ENCODE assay signal across 35 cellular contexts in the genomic region with DNA sequence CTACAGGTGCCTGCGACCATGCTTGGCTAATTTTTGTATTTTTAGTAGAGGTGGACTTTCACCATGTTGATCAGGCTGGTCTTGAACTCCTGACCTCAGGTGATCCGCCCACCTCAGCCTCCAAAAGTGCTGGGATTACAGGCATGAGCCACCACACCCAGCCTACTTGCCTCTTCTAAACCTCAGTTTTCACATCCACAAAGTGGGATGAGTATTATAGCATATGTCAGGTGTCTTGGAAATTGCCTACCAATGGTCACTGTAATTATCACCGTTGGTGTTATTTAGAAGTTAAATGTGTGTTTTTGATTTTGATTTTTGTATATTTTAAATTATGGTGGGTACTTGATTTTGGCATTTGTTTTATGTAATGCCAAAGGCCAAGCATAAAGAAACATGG. TPM values are rescaled to one million over a fixed set of nuclear protein-coding genes. Genes with fewer than 3 reads are reported as not detected.
"Had no signal": no experiment of that assay in that cellular context is flagged by ENCODE, and none has a peak within 500 bp of the region (broad histone marks: within the 10 kb centered on the region; RNA-seq: fewer than 3 reads in every experiment).

No MANE protein-coding gene starts in this region.

- ATAC-seq: activated CD8-positive, alpha-beta T cell treated with anti-CD3 and anti-CD28 coated beads for 36 hours; activated naive CD4-positive, alpha-beta T cell treated with anti-CD3 and anti-CD28 coated beads, Interleukin-2, amount 50 U/mL, for 72 hours; activated T-cell treated with anti-CD3 and anti-CD28 coated beads, Interleukin-2, amount 50 U/mL, for 4 hours; activated T-cell treated with anti-CD3 and anti-CD28 coated beads, Interleukin-2, amount 50 U/mL, for 72 hours; activated T-helper 17 cell treated with anti-CD3 and anti-CD28 coated beads, Interleukin-2, amount 50 U/mL, for 72 hours; body of pancreas had no signal

- H3K27me3 ChIP-seq: adrenal gland, body of pancreas, brain microvascular endothelial cell, breast epithelium had no signal

- H3K9me3 ChIP-seq: adrenal gland, body of pancreas, breast epithelium had no signal

- H3K4me3 ChIP-seq: adrenal gland, body of pancreas, breast epithelium had no signal

- FAIRE-seq: astrocyte, TTC549 had no signal

- H3K36me3 ChIP-seq: adrenal gland, brain microvascular endothelial cell, breast epithelium had no signal

- DNase-seq: activated B cell treated with CpG ODN at 0.5 μM for 24 hours; activated CD4-positive, alpha-beta memory T cell treated with anti-CD3 and anti-CD28 coated beads for 36 hours; activated CD4-positive, alpha-beta T cell treated with anti-CD3 and anti-CD28 coated beads for 4 hours; activated CD4-positive, alpha-beta T cell treated with anti-CD3 and anti-CD28 coated beads, Interleukin-2, amount 10 ng/mL, durations not matched to agents 24 days and 14 days; activated CD4-positive, alpha-beta T cell treated with anti-CD3 and anti-CD28 coated beads, Interleukin-2, amount 50 U/mL, for 1 hour; activated CD4-positive, alpha-beta T cell treated with anti-CD3 and anti-CD28 coated beads, Interleukin-2, amount 50 U/mL, for 4 hours; activated CD4-positive, CD25-positive, alpha-beta regulatory T cell treated with anti-CD3 and anti-CD28 coated beads, Interleukin-2, amount 50 U/mL, for 72 hours; activated CD8-positive, alpha-beta memory T cell treated with anti-CD3 and anti-CD28 coated beads, Interleukin-2, amount 50 U/mL, for 4 hours; activated CD8-positive, alpha-beta T cell treated with anti-CD3 and anti-CD28 coated beads for 36 hours; activated effector memory CD4-positive, alpha-beta T cell treated with anti-CD3 and anti-CD28 coated beads, Interleukin-2, amount 50 U/mL, for 16 hours; activated gamma-delta T cell treated with Interleukin-2 at 50 U/mL for 16 hours; activated naive CD4-positive, alpha-beta T cell; activated naive CD4-positive, alpha-beta T cell treated with anti-CD3 and anti-CD28 coated beads for 36 hours; activated naive CD4-positive, alpha-beta T cell treated with anti-CD3 and anti-CD28 coated beads, Interleukin-2, amount 50 U/mL, for 16 hours; activated naive CD8-positive, alpha-beta T cell treated with anti-CD3 and anti-CD28 coated beads for 36 hours; activated T-cell treated with anti-CD3 and anti-CD28 coated beads for 4 hours; activated T-cell treated with anti-CD3 and anti-CD28 coated beads, Interleukin-2, amount 50 U/mL, for 1 hour; activated T-cell treated with anti-CD3 and anti-CD28 coated beads, Interleukin-2, amount 50 U/mL, for 4 hours; activated T-cell treated with anti-CD3 and anti-CD28 coated beads, Interleukin-2, amount 50 U/mL, for 72 hours; adrenal gland; amniotic stem cell; aorta; body of pancreas; brain microvascular endothelial cell; central memory CD4-positive, alpha-beta T cell; T-helper 1 cell; T-helper 2 cell; T-helper 9 cell had no signal

- H3K27ac ChIP-seq: adrenal gland, brain microvascular endothelial cell, breast epithelium had no signal

RNA-seq across cellular contexts. Expression of a gene that starts 36.7 kb away (rescaled TPM):
- total RNA-seq: activated B cell treated with CpG ODN at 0.5 μM for 24 hours; activated CD4-positive, alpha-beta T cell treated with anti-CD3 and anti-CD28 coated beads, Interleukin-2, amount 10 ng/mL, durations not matched to agents 24 days and 14 days; activated CD8-positive, alpha-beta memory T cell treated with anti-CD3 and anti-CD28 coated beads for 36 hours; activated CD8-positive, alpha-beta T cell treated with anti-CD3 and anti-CD28 coated beads for 36 hours; activated naive CD4-positive, alpha-beta T cell treated with anti-CD3 and anti-CD28 coated beads for 36 hours; activated naive CD4-positive, alpha-beta T cell treated with anti-CD3 and anti-CD28 coated beads, Interleukin-2, amount 50 U/mL, for 72 hours; activated naive CD8-positive, alpha-beta T cell treated with anti-CD3 and anti-CD28 coated beads for 36 hours; activated T-cell treated with anti-CD3 and anti-CD28 coated beads, Interleukin-2, amount 50 U/mL, for 72 hours; activated T-helper 1 cell treated with anti-CD3 and anti-CD28 coated beads, Interleukin-12 subunit alpha, Interleukin-12 subunit beta, Interleukin-2, Interleukin-4 antibody, amounts not matched to agents 30 ng/mL and 10 ng/mL and 1 ng/mL, durations not matched to agents 14 hours and 24 hours and 36 hours had no signal
